ENCODE assay signal across 8 cellular contexts in genomic region chr7:27576360-27576944, GRCh38.
A peak's percentile ranks its signal among the peaks of the same experiment; 100 is the strongest.
DNase-seq lines count a peak whose midpoint lies in the region; ATAC-seq, FAIRE-seq and TF ChIP-seq lines count a peak whose summit lies in the region.

No MANE protein-coding gene starts in this region.

- TF ChIP-seq RAD21 in SK-N-SH (IDR thresholded peaks at IDR 0.05; ENCODE audit: low read length): peak; percentile 83

- TF ChIP-seq POLR2A in prostate gland (IDR thresholded peaks at IDR 0.05): no peak

- POLR2A ChIA-PET in SK-N-SH (lab: Yijun Ruan, JAX): no interaction called here

- H3K9me2 ChIP-seq in SK-N-SH: no peaks in the 10 kb centered on the region

- no peak overlapping the region for H3K4me2 ChIP-seq in SK-N-SH

- no peak for ATAC-seq in activated naive CD4-positive, alpha-beta T cell treated with anti-CD3 and anti-CD28 coated beads, Interleukin-2, amount 50 U/mL, for 72 hours

- no peak for FAIRE-seq in GM19239 (lab: Jason Lieb, UNC)

- 98% methylated on average over 3 of the region's 3 CpGs for WGBS in SK-N-SH (ENCODE audit: low lambda C conversion rate)
- 86% methylated on average over 3 of the region's 3 CpGs for WGBS in prostate gland

- 0 out of 4 replicates have a peak, but pooled peaks cover 0 to 4% of the 10 kb centered on the region in 2 experiments for H3K4me1 ChIP-seq in SK-N-SH (ENCODE audit: control insufficient read depth in 1 of 2, insufficient read depth in 2 of 2, low read depth in 1 of 2, low read length in 1 of 2)
- H3K4me1 ChIP-seq in prostate gland (replicated peaks): no peaks in the 10 kb centered on the region

- intact Hi-C loops in prostate gland (cut with DNase I): loop anchor here (5.0 to 10.0 kb wide), 3 partner anchors 346 to 518 kb away; no protein-coding TSS in a partner anchor

- H3F3A ChIP-seq in SK-N-SH (replicated peaks; ENCODE audit: insufficient read depth): peaks cover 4% of the 10 kb centered on the region

- CTCF ChIA-PET in SK-N-SH (lab: Yijun Ruan, JAX): interaction anchor here (0.6 to 7.3 kb wide), 36 partner anchors 8 to 1391 kb away, joined by 3 to 81 read pairs (median 3); no protein-coding TSS in a partner anchor

- H3K36me3 Mint-ChIP-seq in activated naive CD4-positive, alpha-beta T cell treated with anti-CD3 and anti-CD28 coated beads, Interleukin-2, amount 50 U/mL, for 72 hours: no peaks in the 10 kb centered on the region

- no peaks in the 10 kb centered on the region for H3K79me2 ChIP-seq in SK-N-SH (ENCODE audit: insufficient read depth)

- H3K27ac ChIP-seq in SK-N-SH (ENCODE audit: low read depth in 2 of 2, low read length in 1 of 2) (no peak overlapping the region), prostate gland (no peak overlapping the region)

- DNase-seq in EH (ENCODE audit: low read depth) (peak; percentile 57), MV-4-11 (lab: John Stamatoyannopoulos, UW) (peak; percentile 19), SK-N-SH (peak; percentile 41), fibroblast of the conjunctiva (ENCODE audit: low read depth) (peak; percentile 5), prostate gland (ENCODE audit: low spot score) (peak; percentile 47), GM19239 (ENCODE audit: insufficient read length, low spot score) (no peak)
- DNase-seq in activated CD4-positive, alpha-beta T cell treated with anti-CD3 and anti-CD28 coated beads for 48 hours: no peak
- no peak for DNase-seq in activated naive CD4-positive, alpha-beta T cell treated with anti-CD3 and anti-CD28 coated beads, Interleukin-2, amount 50 U/mL, for 72 hours (ENCODE audit: low spot score in 2 of 2)

- no peak for TF ChIP-seq EP300 in SK-N-SH (IDR thresholded peaks at IDR 0.05; ENCODE audit: borderline replicate concordance in 1 of 2, low read depth in 1 of 2, low read length in 1 of 2)

- H3K9me3 ChIP-seq in SK-N-SH (no peaks in the 10 kb centered on the region), prostate gland (no peaks in the 10 kb centered on the region)

- H3K27me3 ChIP-seq in SK-N-SH (ENCODE audit: insufficient read depth) (no peaks in the 10 kb centered on the region), prostate gland (replicated peaks; ENCODE audit: insufficient read depth) (no peaks in the 10 kb centered on the region)

- no peaks in the 10 kb centered on the region; the same call in 1 of the 2 replicates for H4K20me1 ChIP-seq in SK-N-SH (ENCODE audit: insufficient read depth)

- TF ChIP-seq CTCF in SK-N-SH (IDR thresholded peaks at IDR 0.05) (peak; percentile 94), prostate gland (IDR thresholded peaks at IDR 0.05) (peak; percentile 33 to 77 (median 71))

- H3K27ac Mint-ChIP-seq in activated naive CD4-positive, alpha-beta T cell treated with anti-CD3 and anti-CD28 coated beads, Interleukin-2, amount 50 U/mL, for 72 hours: no peak overlapping the region

- H3K36me3 ChIP-seq in SK-N-SH (replicated peaks in 1 of 2; ENCODE audit: control insufficient read depth in 1 of 2, insufficient read depth in 2 of 2, low read length in 1 of 2): peaks cover 0 to 4% of the 10 kb centered on the region in 2 experiments
- H3K36me3 ChIP-seq in prostate gland: no peaks in the 10 kb centered on the region

- no peak overlapping the region for H3K4me3 ChIP-seq in SK-N-SH (ENCODE audit: low read depth in 2 of 2, low read length in 1 of 2)
- H3K4me3 ChIP-seq in prostate gland: no peak overlapping the region

- H3K9me3 Mint-ChIP-seq in activated naive CD4-positive, alpha-beta T cell treated with anti-CD3 and anti-CD28 coated beads, Interleukin-2, amount 50 U/mL, for 72 hours: no peaks in the 10 kb centered on the region

- no peak overlapping the region for H3K9ac ChIP-seq in SK-N-SH

- no peak overlapping the region for H2AFZ ChIP-seq in SK-N-SH (ENCODE audit: low read depth)

TF ChIP-seq in SK-N-SH, 30 proteins besides CTCF, POLR2A, EP300 and RAD21:
- no peak for TF ChIP-seq RXRA (IDR thresholded peaks at IDR 0.05; ENCODE audit: borderline replicate concordance, low read depth)
- peak; percentile 57 for TF ChIP-seq SMC3 (IDR thresholded peaks at IDR 0.05; ENCODE audit: low read depth, low read length)

Comparison
In these comparisons a context has a peak if more than half of its experiments do, and no peak if none do; other contexts are left out.
1. DNase-seq: peak in EH (single experiment), MV-4-11 (single experiment), SK-N-SH (single experiment), fibroblast of the conjunctiva (single experiment) and prostate gland (single experiment); none in GM19239 (single experiment), activated CD4-positive, alpha-beta T cell treated with anti-CD3 and anti-CD28 coated beads for 48 hours (single experiment) and activated naive CD4-positive, alpha-beta T cell treated with anti-CD3 and anti-CD28 coated beads, Interleukin-2, amount 50 U/mL, for 72 hours (0 of 2).